ENCODE assay signal across 8 cellular contexts in the genomic region with DNA sequence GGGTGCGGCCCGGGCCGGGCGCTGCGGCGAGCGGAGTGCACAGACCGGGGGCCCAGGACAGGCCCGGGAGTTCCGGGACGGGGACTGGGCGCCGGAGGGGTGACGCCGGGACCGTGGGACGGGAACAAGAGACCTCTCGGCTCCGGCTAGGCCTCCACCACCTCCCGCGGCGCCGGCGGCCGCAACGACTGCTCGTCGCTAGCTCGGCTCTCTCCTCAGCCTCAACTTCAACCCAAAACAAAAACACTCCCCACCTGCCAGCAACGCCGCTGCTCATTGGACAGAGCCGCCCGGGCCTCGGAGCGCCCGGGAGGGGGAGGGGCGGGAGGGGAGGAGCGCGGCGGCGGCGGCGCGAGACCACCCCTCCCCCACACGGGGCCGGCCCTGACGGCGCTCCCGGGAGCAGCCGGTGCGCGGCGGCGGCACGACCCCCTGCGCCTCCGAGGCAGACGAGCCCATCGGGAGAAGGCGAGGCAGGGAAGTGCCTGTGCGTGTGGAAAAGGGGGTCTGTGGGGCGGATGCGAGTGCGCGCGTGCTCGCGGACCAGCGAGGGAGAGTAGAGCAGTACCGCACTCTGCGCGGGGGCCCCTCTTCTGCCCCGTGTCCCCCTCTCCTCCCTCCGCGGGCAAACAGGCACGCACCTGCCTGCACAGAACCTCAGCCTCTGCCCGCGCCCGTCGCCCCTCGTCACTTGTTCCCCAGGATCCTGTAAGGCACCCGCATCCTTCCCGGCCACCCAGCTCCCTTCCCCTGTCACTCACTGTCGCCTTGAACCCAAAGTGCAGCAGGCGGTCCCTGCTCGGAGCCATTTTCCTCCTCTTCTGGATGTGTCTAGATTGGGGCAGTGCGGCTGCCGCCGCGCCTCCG. TPM values are rescaled to one million over a fixed set of nuclear protein-coding genes. Genes with fewer than 3 reads are reported as not detected.
DNase-seq lines count a peak whose midpoint lies in the region; ATAC-seq and TF ChIP-seq lines count a peak whose summit lies in the region.

A gene with protein sequence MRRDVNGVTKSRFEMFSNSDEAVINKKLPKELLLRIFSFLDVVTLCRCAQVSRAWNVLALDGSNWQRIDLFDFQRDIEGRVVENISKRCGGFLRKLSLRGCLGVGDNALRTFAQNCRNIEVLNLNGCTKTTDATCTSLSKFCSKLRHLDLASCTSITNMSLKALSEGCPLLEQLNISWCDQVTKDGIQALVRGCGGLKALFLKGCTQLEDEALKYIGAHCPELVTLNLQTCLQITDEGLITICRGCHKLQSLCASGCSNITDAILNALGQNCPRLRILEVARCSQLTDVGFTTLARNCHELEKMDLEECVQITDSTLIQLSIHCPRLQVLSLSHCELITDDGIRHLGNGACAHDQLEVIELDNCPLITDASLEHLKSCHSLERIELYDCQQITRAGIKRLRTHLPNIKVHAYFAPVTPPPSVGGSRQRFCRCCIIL (minus strand): TSS at position 215 of the 867 bp plus-strand sequence. CDS start 224 bp downstream, outside the sequence.

- H3K36me3 ChIP-seq in Peyer's patch: no peaks in the 10 kb centered on the region
- H3K36me3 ChIP-seq in muscle layer of colon (ENCODE audit: insufficient read depth, low read length): peaks cover 3% of the 10 kb centered on the region

- H3K9me3 Mint-ChIP-seq in activated T-cell treated with anti-CD3 and anti-CD28 coated beads, Interleukin-2, amount 50 U/mL, for 4 hours: no peaks in the 10 kb centered on the region

- peak within 1 kb of the TSS; percentile 68 to 98 (median 91) for H3K4me3 ChIP-seq in Peyer's patch
- peak within 1 kb of the TSS; percentile 83 to 94 for H3K4me3 ChIP-seq in muscle layer of colon (ENCODE audit: low read depth in 1 of 2, low read length in 2 of 2)

- H3K27me3 ChIP-seq in Peyer's patch (no peaks in the 10 kb centered on the region), muscle layer of colon (ENCODE audit: control insufficient read depth in 1 of 2, insufficient read depth in 2 of 2, low read length in 2 of 2) (no peaks in the 10 kb centered on the region)

- peaks cover 53% of the 10 kb centered on the region for H3K4me1 Mint-ChIP-seq in activated T-cell treated with anti-CD3 and anti-CD28 coated beads, Interleukin-2, amount 50 U/mL, for 4 hours (ENCODE audit: low read depth)

- H3K4me1 ChIP-seq in Peyer's patch (peaks cover 0 to 24% (median 5%) of the 10 kb centered on the region in 4 donors), muscle layer of colon (ENCODE audit: insufficient read depth, low read length) (peaks cover 21% of the 10 kb centered on the region)

- no peaks in the 10 kb centered on the region for H3K9me3 ChIP-seq in Peyer's patch
- H3K9me3 ChIP-seq in muscle layer of colon (ENCODE audit: low read length): no peaks in the 10 kb centered on the region

- DNase-seq in DMS114 treated with DMSO at 0.1 percent for 48 hours (lab: John Stamatoyannopoulos, UW; ENCODE audit: unreplicated experiment): peak; percentile 78
- DNase-seq in KG1 (lab: John Stamatoyannopoulos, UW): peak; percentile 78
- DNase-seq in Peyer's patch: peak; percentile 91 to 97 (median 94)
- peak; percentile 91 for DNase-seq in activated T-cell treated with anti-CD3 and anti-CD28 coated beads, Interleukin-2, amount 50 U/mL, for 4 hours
- peak; percentile 94 for DNase-seq in stimulated activated CD8-positive, alpha-beta memory T cell treated with anti-CD3 and anti-CD28 coated beads, Interleukin-4, amount 100 ng/mL, for 48 hours

- TF ChIP-seq CTCF in Peyer's patch (IDR thresholded peaks at IDR 0.05): no peak

- H3K27me3 Mint-ChIP-seq in activated T-cell treated with anti-CD3 and anti-CD28 coated beads, Interleukin-2, amount 50 U/mL, for 4 hours (ENCODE audit: low read depth): no peaks in the 10 kb centered on the region

- H3K36me3 Mint-ChIP-seq in activated T-cell treated with anti-CD3 and anti-CD28 coated beads, Interleukin-2, amount 50 U/mL, for 4 hours (ENCODE audit: insufficient read depth): peaks cover 2% of the 10 kb centered on the region

- peak; percentile 72 to 85 for TF ChIP-seq POLR2A in Peyer's patch (IDR thresholded peaks at IDR 0.05)

- ATAC-seq in GM21619 (IDR thresholded peaks at IDR 0.05; ENCODE audit: unreplicated experiment) (peak; percentile 59), esophagus mucosa (peak; percentile 91)
- ATAC-seq in activated T-cell treated with anti-CD3 and anti-CD28 coated beads, Interleukin-2, amount 50 U/mL, for 4 hours: peak; percentile 70 to 72

- H3K27ac ChIP-seq in Peyer's patch (peak within 1 kb of the TSS; percentile 83 to 96 (median 92)), muscle layer of colon (ENCODE audit: low read depth, low read length) (peak within 1 kb of the TSS; percentile 84)

- H3K4me3 Mint-ChIP-seq in activated T-cell treated with anti-CD3 and anti-CD28 coated beads, Interleukin-2, amount 50 U/mL, for 4 hours: peak within 1 kb of the TSS; percentile 96

- H3K9ac ChIP-seq in muscle layer of colon (ENCODE audit: low read length): peak within 1 kb of the TSS; percentile 71

RNA-seq across cellular contexts. Expression of the gene that starts here (rescaled TPM):
- total RNA-seq in Peyer's patch (10 to 100 TPM; 20.5 to 34.7 (median 26.6) TPM), esophagus mucosa (8.3 TPM)
- total RNA-seq in activated T-cell treated with anti-CD3 and anti-CD28 coated beads, Interleukin-2, amount 50 U/mL, for 4 hours: 10 to 100 TPM; 19.4 to 21.6 (median 20.9) TPM

Comparison
In these comparisons a context has a peak if more than half of its experiments do, and no peak if none do; other contexts are left out.
1. Peak in every context shown above with its lines: DNase-seq, ATAC-seq, H3K4me3 ChIP-seq and H3K27ac ChIP-seq.